Comparison of ENCODE assay signal across 1 cellular context in the genomic region with DNA sequence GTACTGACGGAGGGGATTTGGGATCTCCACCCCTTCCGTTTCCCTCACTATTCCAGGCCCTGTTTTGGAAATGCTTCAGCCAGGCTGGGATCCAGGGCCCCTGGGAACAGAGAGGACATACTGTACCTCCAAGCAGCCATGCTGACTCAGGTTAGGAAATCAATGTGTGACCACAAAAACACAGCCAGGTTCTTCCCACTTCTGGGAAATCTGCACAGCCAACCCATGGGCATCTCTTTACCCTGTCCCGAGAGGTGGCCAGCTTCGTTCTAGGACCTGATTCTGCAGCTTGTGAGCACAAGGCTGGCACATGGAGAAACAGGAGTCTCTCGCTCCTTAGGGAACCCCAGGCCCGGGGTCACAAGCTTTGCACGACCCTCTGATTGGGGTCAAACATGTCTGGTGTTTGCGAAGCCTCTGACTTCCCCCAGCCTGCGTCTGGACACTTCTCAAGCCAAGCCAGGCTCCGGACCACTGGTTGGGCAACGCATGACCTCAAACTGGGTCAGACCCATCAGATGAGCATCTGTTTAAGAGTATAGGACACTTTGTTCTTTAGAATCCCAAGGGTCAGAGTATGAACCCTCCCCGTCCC.
TF ChIP-seq lines count a peak whose summit lies in the region.

No MANE protein-coding gene starts in this region.

TF ChIP-seq in liver, 16 proteins besides CTCF, POLR2A, EP300 and RAD21 (continued from another document):
- TF ChIP-seq YY1 (IDR thresholded peaks at IDR 0.05) = peak; percentile 94
- TF ChIP-seq NR2F2 (IDR thresholded peaks at IDR 0.05) = peak; percentile 81
- TF ChIP-seq, protein P1, sequence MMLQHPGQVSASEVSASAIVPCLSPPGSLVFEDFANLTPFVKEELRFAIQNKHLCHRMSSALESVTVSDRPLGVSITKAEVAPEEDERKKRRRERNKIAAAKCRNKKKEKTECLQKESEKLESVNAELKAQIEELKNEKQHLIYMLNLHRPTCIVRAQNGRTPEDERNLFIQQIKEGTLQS (IDR thresholded peaks at IDR 0.05) = no peak
- no peak for TF ChIP-seq FOXA2 (IDR thresholded peaks at IDR 0.05)
- peak in 1 of 2 donors; percentile 41 for TF ChIP-seq GABPA (IDR thresholded peaks at IDR 0.05 in 1 of 2, conservative IDR thresholded peaks at IDR 0.05 in 1 of 2)
- peak in 1 of 2 donors; percentile 79 for TF ChIP-seq HNF4A (conservative IDR thresholded peaks at IDR 0.05)
- TF ChIP-seq, protein P2, sequence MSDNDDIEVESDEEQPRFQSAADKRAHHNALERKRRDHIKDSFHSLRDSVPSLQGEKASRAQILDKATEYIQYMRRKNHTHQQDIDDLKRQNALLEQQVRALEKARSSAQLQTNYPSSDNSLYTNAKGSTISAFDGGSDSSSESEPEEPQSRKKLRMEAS (IDR thresholded peaks at IDR 0.05) = peak; percentile 88
- TF ChIP-seq RXRA (IDR thresholded peaks at IDR 0.05) = peak; percentile 90 to 98
- TF ChIP-seq SP1 (IDR thresholded peaks at IDR 0.05) = peak; percentile 96
